In the genomic region with DNA sequence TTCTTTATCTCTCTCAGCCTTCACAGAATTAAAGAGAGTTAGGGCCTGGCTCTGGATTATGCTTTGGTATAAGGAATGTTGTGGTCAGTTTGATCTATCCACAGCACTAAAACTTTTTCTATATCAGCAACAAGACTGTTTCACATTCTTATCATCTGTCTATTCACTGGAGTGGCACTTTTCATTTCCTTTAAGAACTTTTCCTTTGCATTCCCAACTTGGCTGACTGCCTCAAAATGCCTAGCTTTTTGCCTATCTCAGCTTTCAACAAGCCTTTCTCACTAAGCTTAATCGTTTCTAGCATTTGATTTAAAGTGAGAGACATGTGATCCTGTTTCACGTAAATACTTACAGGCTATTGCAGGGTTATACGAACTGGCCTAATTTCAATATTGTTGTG, we compare ENCODE assay signal across 36 cellular contexts.
A peak's percentile ranks its signal among the peaks of the same experiment; 100 is the strongest.
DNase-seq lines count a peak whose midpoint lies in the region; ATAC-seq, FAIRE-seq and TF ChIP-seq lines count a peak whose summit lies in the region.
"Had no signal": no experiment of that assay in that cellular context is flagged by ENCODE, and none has a peak within 500 bp of the region (broad histone marks: within the 10 kb centered on the region; RNA-seq: fewer than 3 reads in every experiment).

No MANE protein-coding gene starts in this region.

- FAIRE-seq in RCC 7860 (lab: Jason Lieb, UNC) = peak; percentile 68
- FAIRE-seq: kidney, pancreas had no signal

- H3K36me3 Mint-ChIP-seq in Caco-2 (ENCODE audit: insufficient read depth, unreplicated experiment) = no peaks in the 10 kb centered on the region

- CTCF ChIA-PET in Caco-2 (lab: Charles Lee) = no interaction called here

- no peak overlapping the region for H3K27ac ChIP-seq in left lung
- H3K27ac ChIP-seq: breast epithelium, C4-2B, coronary artery, foreskin keratinocyte, pancreas, SK-N-MC, stomach, uterus had no signal

- H3K9me3 Mint-ChIP-seq in Caco-2 (ENCODE audit: unreplicated experiment) = peaks cover 7% of the 10 kb centered on the region
- H3K9me3 Mint-ChIP-seq: T-helper 2 cell treated with Interferon-gamma antibody and Interleukin-4, amounts not matched to agents 5 μg/mL and 100 μg/mL, for 36 hours had no signal

- H3K36me3 ChIP-seq in Caco-2 (ENCODE audit: control insufficient read depth, insufficient read depth, low read length) (no peaks in the 10 kb centered on the region), left lung (no peaks in the 10 kb centered on the region)
- H3K36me3 ChIP-seq: pancreas, stomach, uterus had no signal

- no peak for DNase-seq in Caco-2
- peak; percentile 11 for DNase-seq in RCC 7860 (ENCODE audit: low spot score)
- DNase-seq in choroid plexus epithelial cell (ENCODE audit: low read depth) = peak; percentile 52
- DNase-seq in left lung = no peak
- DNase-seq in posterior vena cava (ENCODE audit: low spot score) = no peak
- DNase-seq in NCI-H1105 treated with DMSO at 0.1 percent for 48 hours (lab: John Stamatoyannopoulos, UW) = no peak
- DNase-seq: 8988T; activated CD4-positive, alpha-beta memory T cell treated with anti-CD3 and anti-CD28 coated beads, Interleukin-2, amount 10 ng/mL, durations not matched to agents 7 days and 5 days; activated CD8-positive, alpha-beta memory T cell treated with anti-CD3 and anti-CD28 coated beads, Interleukin-2, amount 50 U/mL, for 4 hours; activated naive CD4-positive, alpha-beta T cell treated with Interleukin-2 at 50 U/mL for 16 hours; DND-41; effector CD8-positive, alpha-beta T cell; foreskin keratinocyte; head of caudate nucleus; kidney; mucosa of descending colon; NCI-H1092 treated with DMSO at 0.1 percent for 48 hours; NCI-H187 treated with DMSO at 0.1 percent for 48 hours; NCI-H2171 treated with DMSO at 0.1 percent for 48 hours; NCI-H524; pancreas; PC-3; right cardiac atrium; stimulated activated CD4-positive, alpha-beta T cell treated with anti-CD3 and anti-CD28 coated beads, Interleukin-12 subunit alpha, Interleukin-12 subunit beta, amount 100 ng/mL, for 4 hours; stimulated activated CD4-positive, alpha-beta T cell treated with anti-CD3 and anti-CD28 coated beads, Interleukin-2, amount 100 ng/mL, for 48 hours; stomach; uterus had no signal

- no TSS peak for BruUV-seq in Caco-2 (replicated peaks; lab: Mats Ljungman, UMichigan)

- TF ChIP-seq CTCF in Caco-2 (IDR thresholded peaks at IDR 0.05; ENCODE audit: insufficient read depth in 1 of 2, low read depth in 1 of 2, low read length in 1 of 2, severe bottlenecking in 1 of 2, unreplicated experiment in 1 of 2) (no peak), choroid plexus epithelial cell (conservative IDR thresholded peaks at IDR 0.05; ENCODE audit: low read depth, low read length) (no peak), left lung (IDR thresholded peaks at IDR 0.05) (no peak)

- H3K4me1 ChIP-seq in Caco-2 (no peaks in the 10 kb centered on the region; the same call in 1 of the 2 replicates), left lung (no peaks in the 10 kb centered on the region)
- H3K4me1 ChIP-seq: breast epithelium, foreskin keratinocyte, pancreas, stomach, uterus had no signal

- H3K4me3 Mint-ChIP-seq in Caco-2 (ENCODE audit: unreplicated experiment) = no peak overlapping the region
- H3K4me3 Mint-ChIP-seq: activated CD4-positive, alpha-beta memory T cell treated with anti-CD3 and anti-CD28 coated beads, Interleukin-2, amount 10 ng/mL, durations not matched to agents 7 days and 5 days; natural killer cell treated with Interleukin-12 subunit alpha and Interleukin-12 subunit beta and Interleukin-15 and Interleukin-18, amount 100 ng/mL, for 72 hours; T-helper 2 cell treated with Interferon-gamma antibody and Interleukin-4, amounts not matched to agents 5 μg/mL and 100 μg/mL, for 36 hours had no signal

- POLR2A ChIA-PET in Caco-2 (lab: Charles Lee) = no interaction called here

- no peaks in the 10 kb centered on the region for H3K27me3 ChIP-seq in Caco-2 (replicated peaks; ENCODE audit: control insufficient read depth, insufficient read depth, low read length)
- no peaks in the 10 kb centered on the region for H3K27me3 ChIP-seq in left lung
- H3K27me3 ChIP-seq: breast epithelium, foreskin keratinocyte, stomach, uterus had no signal

- intact Hi-C loops in Caco-2 (cut with micrococcal nuclease; ENCODE audit: unreplicated experiment) (no loop called here), left lung (cut with DNase I) (no loop called here), posterior vena cava (cut with DNase I) (no loop called here)

- H3K4me3 ChIP-seq in Caco-2 (ENCODE audit: low read depth, low read length) (no peak overlapping the region), choroid plexus epithelial cell (ENCODE audit: low read depth, low read length) (no peak overlapping the region), left lung (no peak overlapping the region)
- H3K4me3 ChIP-seq: breast epithelium, coronary artery, lung, mucosa of descending colon, pancreas, SK-N-MC, stomach, uterus had no signal

- ATAC-seq in left lung (peak; percentile 47), HG03442 (IDR thresholded peaks at IDR 0.05; ENCODE audit: unreplicated experiment) (no peak), HG02759 (IDR thresholded peaks at IDR 0.05; ENCODE audit: unreplicated experiment) (no peak)
- ATAC-seq: foreskin keratinocyte; mucosa of descending colon; natural killer cell treated with Interleukin-12 subunit alpha and Interleukin-12 subunit beta and Interleukin-15 and Interleukin-18, amount 100 ng/mL, for 72 hours; pancreas; PC-3; right cardiac atrium had no signal

- H3K9me3 ChIP-seq in Caco-2 = no peaks in the 10 kb centered on the region
- H3K9me3 ChIP-seq in left lung = no peaks in the 10 kb centered on the region
- H3K9me3 ChIP-seq: breast epithelium, mucosa of descending colon, pancreas, stomach, uterus had no signal

- no peaks in the 10 kb centered on the region for H3K27me3 Mint-ChIP-seq in Caco-2 (ENCODE audit: insufficient read depth, unreplicated experiment)
- H3K27me3 Mint-ChIP-seq: activated CD4-positive, alpha-beta memory T cell treated with anti-CD3 and anti-CD28 coated beads, Interleukin-2, amount 10 ng/mL, durations not matched to agents 7 days and 5 days; natural killer cell treated with Interleukin-12 subunit alpha and Interleukin-12 subunit beta and Interleukin-15 and Interleukin-18, amount 100 ng/mL, for 72 hours had no signal

- peaks cover 7% of the 10 kb centered on the region for H3K4me1 Mint-ChIP-seq in Caco-2 (ENCODE audit: low read depth, unreplicated experiment)
- H3K4me1 Mint-ChIP-seq: activated CD4-positive, alpha-beta memory T cell treated with anti-CD3 and anti-CD28 coated beads, Interleukin-2, amount 10 ng/mL, durations not matched to agents 7 days and 5 days had no signal

- H3K27ac Mint-ChIP-seq in Caco-2 (ENCODE audit: unreplicated experiment) = peak overlapping the region; percentile 36
- H3K27ac Mint-ChIP-seq: activated CD4-positive, alpha-beta memory T cell treated with anti-CD3 and anti-CD28 coated beads, Interleukin-2, amount 10 ng/mL, durations not matched to agents 7 days and 5 days; natural killer cell treated with Interleukin-12 subunit alpha and Interleukin-12 subunit beta and Interleukin-15 and Interleukin-18, amount 100 ng/mL, for 72 hours; T-helper 2 cell treated with Interferon-gamma antibody and Interleukin-4, amounts not matched to agents 5 μg/mL and 100 μg/mL, for 36 hours had no signal

Comparison
In these comparisons a context has a peak if more than half of its experiments do, and no peak if none do; other contexts are left out.
1. DNase-seq: peak in RCC 7860 (single experiment) and choroid plexus epithelial cell (single experiment); none in Caco-2 (0 of 2), left lung (0 of 2), posterior vena cava (single experiment) and NCI-H1105 treated with DMSO at 0.1 percent for 48 hours (single experiment).